11 cellular contexts compared by ENCODE assay signal in the genomic region with DNA sequence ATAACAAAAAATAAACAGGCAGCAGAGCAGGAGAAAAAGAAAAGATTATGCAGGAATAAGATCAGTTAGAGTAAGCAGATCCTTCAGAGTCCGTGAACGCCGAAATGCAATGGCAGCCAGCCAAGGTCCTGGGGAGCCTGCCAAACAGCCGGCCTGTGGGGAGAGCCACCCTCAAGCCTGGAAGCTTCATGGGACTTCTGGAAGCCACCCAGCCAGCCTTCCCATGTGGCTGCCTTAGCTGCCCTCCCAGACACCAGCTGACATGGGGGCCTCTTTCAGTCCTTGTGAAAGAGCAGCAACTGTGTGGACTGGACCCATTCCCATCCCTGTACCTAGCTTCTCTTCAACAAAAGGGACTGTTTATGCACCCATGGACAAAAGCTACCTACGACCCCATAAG.
DNase-seq lines count a peak whose midpoint lies in the region; ATAC-seq and TF ChIP-seq lines count a peak whose summit lies in the region.
"Had no signal": no experiment of that assay in that cellular context is flagged by ENCODE, and none has a peak within 500 bp of the region (broad histone marks: within the 10 kb centered on the region; RNA-seq: fewer than 3 reads in every experiment).

No MANE protein-coding gene starts in this region.

- no peaks in the 10 kb centered on the region for H3K9me3 Mint-ChIP-seq in CD14-positive monocyte
- H3K9me3 Mint-ChIP-seq in stimulated activated effector memory CD8-positive, alpha-beta T cell treated with anti-CD3 and anti-CD28 coated beads, Interleukin-12 subunit alpha, Interleukin-12 subunit beta, amount 100 ng/mL, for 72 hours = no peaks in the 10 kb centered on the region
- H3K9me3 Mint-ChIP-seq: activated naive CD8-positive, alpha-beta T cell treated with anti-CD3 and anti-CD28 coated beads, Interleukin-2, amount 50 U/mL, for 24 hours had no signal

- H3K4me1 Mint-ChIP-seq in CD14-positive monocyte = no peaks in the 10 kb centered on the region
- no peaks in the 10 kb centered on the region for H3K4me1 Mint-ChIP-seq in stimulated activated effector memory CD8-positive, alpha-beta T cell treated with anti-CD3 and anti-CD28 coated beads, Interleukin-12 subunit alpha, Interleukin-12 subunit beta, amount 100 ng/mL, for 72 hours
- H3K4me1 Mint-ChIP-seq: activated naive CD8-positive, alpha-beta T cell treated with anti-CD3 and anti-CD28 coated beads, Interleukin-2, amount 50 U/mL, for 24 hours had no signal

- H3K27me3 Mint-ChIP-seq in CD14-positive monocyte (ENCODE audit: low read depth in 3 of 3) = peaks cover 0 to 3% (median 1%) of the 10 kb centered on the region in 3 donors
- H3K27me3 Mint-ChIP-seq: activated naive CD8-positive, alpha-beta T cell treated with anti-CD3 and anti-CD28 coated beads, Interleukin-2, amount 50 U/mL, for 24 hours had no signal

- no peak for TF ChIP-seq CTCF in retinal pigment epithelial cell (conservative IDR thresholded peaks at IDR 0.05; ENCODE audit: low read depth, low read length)
- TF ChIP-seq CTCF in CD14-positive monocyte (IDR thresholded peaks at IDR 0.05) = no peak

- H3K36me3 Mint-ChIP-seq in CD14-positive monocyte = no peaks in the 10 kb centered on the region
- H3K36me3 Mint-ChIP-seq in stimulated activated effector memory CD8-positive, alpha-beta T cell treated with anti-CD3 and anti-CD28 coated beads, Interleukin-12 subunit alpha, Interleukin-12 subunit beta, amount 100 ng/mL, for 72 hours = no peaks in the 10 kb centered on the region

- no peak overlapping the region for H3K4me3 Mint-ChIP-seq in CD14-positive monocyte
- no peak overlapping the region for H3K4me3 Mint-ChIP-seq in stimulated activated effector memory CD8-positive, alpha-beta T cell treated with anti-CD3 and anti-CD28 coated beads, Interleukin-12 subunit alpha, Interleukin-12 subunit beta, amount 100 ng/mL, for 72 hours
- H3K4me3 Mint-ChIP-seq: activated naive CD8-positive, alpha-beta T cell treated with anti-CD3 and anti-CD28 coated beads, Interleukin-2, amount 50 U/mL, for 24 hours had no signal

- no peak overlapping the region for H3K27ac Mint-ChIP-seq in CD14-positive monocyte
- H3K27ac Mint-ChIP-seq in stimulated activated effector memory CD8-positive, alpha-beta T cell treated with anti-CD3 and anti-CD28 coated beads, Interleukin-12 subunit alpha, Interleukin-12 subunit beta, amount 100 ng/mL, for 72 hours = no peak overlapping the region
- H3K27ac Mint-ChIP-seq: activated naive CD8-positive, alpha-beta T cell treated with anti-CD3 and anti-CD28 coated beads, Interleukin-2, amount 50 U/mL, for 24 hours had no signal

- intact Hi-C loops in left cardiac atrium (cut with DNase I) (no loop called here), CD14-positive monocyte (cut with micrococcal nuclease) (no loop called here)

- DNase-seq in EL (peak; percentile 24), left cardiac atrium (peak; percentile 86), retinal pigment epithelial cell (ENCODE audit: low read depth) (peak; percentile 66), CD14-positive monocyte (ENCODE audit: low spot score) (no peak), foreskin melanocyte (no peak)
- DNase-seq in stimulated activated effector memory CD8-positive, alpha-beta T cell treated with anti-CD3 and anti-CD28 coated beads, Interleukin-12 subunit alpha, Interleukin-12 subunit beta, amount 100 ng/mL, for 72 hours (ENCODE audit: low spot score in 2 of 2) = no peak
- DNase-seq: activated naive CD8-positive, alpha-beta T cell treated with anti-CD3 and anti-CD28 coated beads, Interleukin-2, amount 50 U/mL, for 24 hours; DND-41; stimulated activated naive CD4-positive, alpha-beta T cell treated with Interleukin-2 at 50 U/mL for 16 hours had no signal

- peak; percentile 83 for ATAC-seq in SK-N-SH treated with all-trans-retinoic acid at 6 μM for 48 hours
- ATAC-seq in left cardiac atrium = peak; percentile 94 to 98
- no peak for ATAC-seq in HG03442 (IDR thresholded peaks at IDR 0.05; ENCODE audit: unreplicated experiment)
- ATAC-seq in stimulated activated effector memory CD8-positive, alpha-beta T cell treated with anti-CD3 and anti-CD28 coated beads, Interleukin-12 subunit alpha, Interleukin-12 subunit beta, amount 100 ng/mL, for 72 hours = no peak
- ATAC-seq: activated naive CD8-positive, alpha-beta T cell treated with anti-CD3 and anti-CD28 coated beads, Interleukin-2, amount 50 U/mL, for 24 hours had no signal

- H3K4me3 ChIP-seq in retinal pigment epithelial cell (ENCODE audit: low read length) = no peak overlapping the region

TF ChIP-seq in SK-N-SH treated with all-trans-retinoic acid at 6 μM for 48 hours, 23 proteins besides CTCF, POLR2A, EP300 and RAD21 (continues in another document):
- TF ChIP-seq, protein P1, sequence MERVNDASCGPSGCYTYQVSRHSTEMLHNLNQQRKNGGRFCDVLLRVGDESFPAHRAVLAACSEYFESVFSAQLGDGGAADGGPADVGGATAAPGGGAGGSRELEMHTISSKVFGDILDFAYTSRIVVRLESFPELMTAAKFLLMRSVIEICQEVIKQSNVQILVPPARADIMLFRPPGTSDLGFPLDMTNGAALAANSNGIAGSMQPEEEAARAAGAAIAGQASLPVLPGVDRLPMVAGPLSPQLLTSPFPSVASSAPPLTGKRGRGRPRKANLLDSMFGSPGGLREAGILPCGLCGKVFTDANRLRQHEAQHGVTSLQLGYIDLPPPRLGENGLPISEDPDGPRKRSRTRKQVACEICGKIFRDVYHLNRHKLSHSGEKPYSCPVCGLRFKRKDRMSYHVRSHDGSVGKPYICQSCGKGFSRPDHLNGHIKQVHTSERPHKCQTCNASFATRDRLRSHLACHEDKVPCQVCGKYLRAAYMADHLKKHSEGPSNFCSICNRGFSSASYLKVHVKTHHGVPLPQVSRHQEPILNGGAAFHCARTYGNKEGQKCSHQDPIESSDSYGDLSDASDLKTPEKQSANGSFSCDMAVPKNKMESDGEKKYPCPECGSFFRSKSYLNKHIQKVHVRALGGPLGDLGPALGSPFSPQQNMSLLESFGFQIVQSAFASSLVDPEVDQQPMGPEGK (CRISPR knock-in tag; IDR thresholded peaks at IDR 0.05; ENCODE audit: borderline replicate concordance) = no peak
- TF ChIP-seq ARNTL (CRISPR knock-in tag; IDR thresholded peaks at IDR 0.05; ENCODE audit: borderline replicate concordance, low read depth) = no peak
- TF ChIP-seq SNAI2 (CRISPR knock-in tag; IDR thresholded peaks at IDR 0.05) = no peak
- no peak for TF ChIP-seq ZFP30 (CRISPR knock-in tag; IDR thresholded peaks at IDR 0.05)
- TF ChIP-seq BACH2 (CRISPR knock-in tag; IDR thresholded peaks at IDR 0.05; ENCODE audit: borderline replicate concordance) = no peak
- TF ChIP-seq CSDC2 (CRISPR knock-in tag; IDR thresholded peaks at IDR 0.05) = no peak
- TF ChIP-seq RARB (CRISPR knock-in tag; IDR thresholded peaks at IDR 0.05) = no peak
- TF ChIP-seq, protein P2, sequence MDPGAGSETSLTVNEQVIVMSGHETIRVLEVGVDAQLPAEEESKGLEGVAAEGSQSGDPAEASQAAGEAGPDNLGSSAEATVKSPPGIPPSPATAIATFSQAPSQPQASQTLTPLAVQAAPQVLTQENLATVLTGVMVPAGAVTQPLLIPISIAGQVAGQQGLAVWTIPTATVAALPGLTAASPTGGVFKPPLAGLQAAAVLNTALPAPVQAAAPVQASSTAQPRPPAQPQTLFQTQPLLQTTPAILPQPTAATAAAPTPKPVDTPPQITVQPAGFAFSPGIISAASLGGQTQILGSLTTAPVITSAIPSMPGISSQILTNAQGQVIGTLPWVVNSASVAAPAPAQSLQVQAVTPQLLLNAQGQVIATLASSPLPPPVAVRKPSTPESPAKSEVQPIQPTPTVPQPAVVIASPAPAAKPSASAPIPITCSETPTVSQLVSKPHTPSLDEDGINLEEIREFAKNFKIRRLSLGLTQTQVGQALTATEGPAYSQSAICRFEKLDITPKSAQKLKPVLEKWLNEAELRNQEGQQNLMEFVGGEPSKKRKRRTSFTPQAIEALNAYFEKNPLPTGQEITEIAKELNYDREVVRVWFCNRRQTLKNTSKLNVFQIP (CRISPR knock-in tag; IDR thresholded peaks at IDR 0.05; ENCODE audit: borderline replicate concordance, low read depth) = no peak
- TF ChIP-seq ZNF8 (CRISPR knock-in tag; IDR thresholded peaks at IDR 0.05) = no peak
- TF ChIP-seq ESRRG (CRISPR knock-in tag; IDR thresholded peaks at IDR 0.05) = no peak
- TF ChIP-seq, protein P3, sequence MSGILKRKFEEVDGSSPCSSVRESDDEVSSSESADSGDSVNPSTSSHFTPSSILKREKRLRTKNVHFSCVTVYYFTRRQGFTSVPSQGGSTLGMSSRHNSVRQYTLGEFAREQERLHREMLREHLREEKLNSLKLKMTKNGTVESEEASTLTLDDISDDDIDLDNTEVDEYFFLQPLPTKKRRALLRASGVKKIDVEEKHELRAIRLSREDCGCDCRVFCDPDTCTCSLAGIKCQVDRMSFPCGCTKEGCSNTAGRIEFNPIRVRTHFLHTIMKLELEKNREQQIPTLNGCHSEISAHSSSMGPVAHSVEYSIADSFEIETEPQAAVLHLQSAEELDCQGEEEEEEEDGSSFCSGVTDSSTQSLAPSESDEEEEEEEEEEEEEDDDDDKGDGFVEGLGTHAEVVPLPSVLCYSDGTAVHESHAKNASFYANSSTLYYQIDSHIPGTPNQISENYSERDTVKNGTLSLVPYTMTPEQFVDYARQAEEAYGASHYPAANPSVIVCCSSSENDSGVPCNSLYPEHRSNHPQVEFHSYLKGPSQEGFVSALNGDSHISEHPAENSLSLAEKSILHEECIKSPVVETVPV (CRISPR knock-in tag; IDR thresholded peaks at IDR 0.05) = no peak
- no peak for TF ChIP-seq GLIS3 (CRISPR knock-in tag; IDR thresholded peaks at IDR 0.05)
- no peak for TF ChIP-seq ZNF565 (CRISPR knock-in tag; conservative IDR thresholded peaks at IDR 0.05; ENCODE audit: low read depth)

Comparison
In these comparisons a context has a peak if more than half of its experiments do, and no peak if none do; other contexts are left out.
1. DNase-seq: peak in EL (single experiment), left cardiac atrium (single experiment) and retinal pigment epithelial cell (single experiment); none in CD14-positive monocyte (single experiment), foreskin melanocyte (single experiment) and stimulated activated effector memory CD8-positive, alpha-beta T cell treated with anti-CD3 and anti-CD28 coated beads, Interleukin-12 subunit alpha, Interleukin-12 subunit beta, amount 100 ng/mL, for 72 hours (0 of 2).
2. ATAC-seq: peak in SK-N-SH treated with all-trans-retinoic acid at 6 μM for 48 hours (single experiment) and left cardiac atrium (2 of 2); none in HG03442 (single experiment) and stimulated activated effector memory CD8-positive, alpha-beta T cell treated with anti-CD3 and anti-CD28 coated beads, Interleukin-12 subunit alpha, Interleukin-12 subunit beta, amount 100 ng/mL, for 72 hours (single experiment).